In genomic region chr1:30808067-30808662, GRCh38 we compare ENCODE assay signal across 22 cellular contexts. TPM values are rescaled to one million over a fixed set of nuclear protein-coding genes. Genes with fewer than 3 reads are reported as not detected.
DNase-seq lines count a peak whose midpoint lies in the region; ATAC-seq and TF ChIP-seq lines count a peak whose summit lies in the region.
"Had no signal": no experiment of that assay in that cellular context is flagged by ENCODE, and none has a peak within 500 bp of the region (broad histone marks: within the 10 kb centered on the region; RNA-seq: fewer than 3 reads in every experiment).

No MANE protein-coding gene starts in this region.

- ATAC-seq in IMR-90 (ENCODE audit: low read depth) (no peak), GM18858 (IDR thresholded peaks at IDR 0.05; ENCODE audit: unreplicated experiment) (no peak)
- ATAC-seq: activated T-cell treated with anti-CD3 and anti-CD28 coated beads, Interleukin-2, amount 50 U/mL, for 72 hours; Panc1 had no signal

- dilution Hi-C loops in IMR-90 (cut with HindIII; ENCODE audit: low sequenced_read_pairs, unreplicated experiment) = loop anchor here (25.0 kb wide), 1 partner anchor 104 kb away; the partner anchor contains the start of gene SDC3

- H3K4ac ChIP-seq in IMR-90 (ENCODE audit: low read depth, low read length) (peak overlapping the region; percentile 97), mesenchymal stem cell (ENCODE audit: low read depth in 1 of 2, low read length in 2 of 2) (peak overlapping the region; percentile 54 to 73)

- TF ChIP-seq POLR2A in IMR-90 (IDR thresholded peaks at IDR 0.05; ENCODE audit: low read depth, low read length) (no peak), transverse colon (IDR thresholded peaks at IDR 0.05) (no peak), ovary (IDR thresholded peaks at IDR 0.05) (no peak)

- peak overlapping the region; percentile 89 to 95 for H2BK12ac ChIP-seq in mesenchymal stem cell (ENCODE audit: low read length in 2 of 2)

- TF ChIP-seq EP300 in transverse colon (IDR thresholded peaks at IDR 0.05; ENCODE audit: low read depth) = no peak
- TF ChIP-seq EP300 in ovary (IDR thresholded peaks at IDR 0.05) = no peak

- no CpG with 5 or more reads among the region's 3 CpGs for WGBS in IMR-90 (ENCODE audit: extremely low coverage in 2 of 2, insufficient read length in 1 of 2), 2 experiments
- 63% methylated on average over 3 of the region's 3 CpGs for WGBS in mesenchymal stem cell
- whole genome bisulfite sequencing in transverse colon (ENCODE audit: low coverage in 1 of 2), 2 donors = 79% methylated on average over 3 of the region's 3 CpGs; no CpG with 5 or more reads in 1 of the 2 donors
- WGBS in ovary, 3 donors = 90 to 93% (median 92%) methylated on average over 3 of the region's 3 CpGs

- no peak for TF ChIP-seq RAD21 in IMR-90 (IDR thresholded peaks at IDR 0.05; ENCODE audit: low read length)

- H4K91ac ChIP-seq in IMR-90 (ENCODE audit: insufficient read depth, low read depth, low read length) (peak overlapping the region; percentile 87), mesenchymal stem cell (ENCODE audit: low read length) (peak overlapping the region; percentile 46)

- no peaks in the 10 kb centered on the region for H3K27me3 ChIP-seq in IMR-90 (ENCODE audit: control insufficient read depth, insufficient read depth, low read length)
- no peaks in the 10 kb centered on the region for H3K27me3 ChIP-seq in adipocyte (replicated peaks; ENCODE audit: control insufficient read depth, insufficient read depth, low read length)
- peaks cover 0 to 18% of the 10 kb centered on the region in 2 experiments for H3K27me3 ChIP-seq in mesenchymal stem cell (ENCODE audit: control insufficient read depth in 1 of 2, insufficient read depth in 1 of 2, low read length in 2 of 2)
- peaks cover 19% of the 10 kb centered on the region for H3K27me3 ChIP-seq in transverse colon
- H3K27me3 ChIP-seq in ovary = no peaks in the 10 kb centered on the region
- H3K27me3 ChIP-seq: ascending aorta, testis had no signal

- H3K9ac ChIP-seq in IMR-90 (ENCODE audit: low read depth, low read length) = peak overlapping the region; percentile 6; the same call in 1 of the 2 replicates
- H3K9ac ChIP-seq in adipocyte (ENCODE audit: low read length) = peak overlapping the region; percentile 44
- H3K9ac ChIP-seq in mesenchymal stem cell (ENCODE audit: low read length) = no peak overlapping the region

- H4K8ac ChIP-seq in IMR-90 (ENCODE audit: low read depth in 2 of 2, low read length in 2 of 2) (peak overlapping the region; percentile 5 to 81; a peak in 3 of 4 replicates), mesenchymal stem cell (ENCODE audit: low read length) (peak overlapping the region; percentile 31)

- H2BK5ac ChIP-seq in IMR-90 (ENCODE audit: low read depth, low read length, poor library complexity, severe bottlenecking) (peak overlapping the region; percentile 88), mesenchymal stem cell (ENCODE audit: low read depth, low read length, poor library complexity, severe bottlenecking) (no peak overlapping the region)

- H2BK20ac ChIP-seq in IMR-90 (ENCODE audit: low read depth, low read length) = peak overlapping the region; percentile 98

- H2AK5ac ChIP-seq in IMR-90 (ENCODE audit: low read depth, low read length) (peak overlapping the region; percentile 80), mesenchymal stem cell (ENCODE audit: low read length, severe bottlenecking) (peak overlapping the region; percentile 87)

- H4K20me1 ChIP-seq in IMR-90 (ENCODE audit: insufficient read depth, low read length) = no peaks in the 10 kb centered on the region; the same call in 1 of the 2 replicates

- CTCF ChIA-PET in IMR-90 (lab: Yijun Ruan, JAX) (interaction anchor here (0.6 to 2.5 kb wide), 3 partner anchors 96 to 110 kb away, joined by 3 to 13 read pairs (median 3); no protein-coding TSS in a partner anchor), GM10248 (lab: Yijun Ruan, JAX) (interaction anchor here (0.8 to 15.9 kb wide), 12 partner anchors 15 to 427 kb away, joined by 3 to 245 read pairs (median 3); no protein-coding TSS in a partner anchor)

- H4K5ac ChIP-seq in IMR-90 (ENCODE audit: low read depth, low read length) = peak overlapping the region; percentile 53

- POLR2A ChIA-PET in IMR-90 (lab: Charles Lee; ENCODE audit: unreplicated experiment) (no interaction called here), GM10248 (lab: Yijun Ruan, JAX) (no interaction called here)

- no TSS peak for BruUV-seq in IMR-90 (replicated peaks; lab: Mats Ljungman, UMichigan)

- H3K4me2 ChIP-seq in IMR-90 (ENCODE audit: low read depth, low read length) = no peak overlapping the region
- H3K4me2 ChIP-seq in mesenchymal stem cell (ENCODE audit: low read length, poor library complexity, severe bottlenecking) = no peak overlapping the region

- in situ Hi-C loops in IMR-90 (cut with MboI; ENCODE audit: low sequenced_read_pairs) = no loop called here
- in situ Hi-C loops in transverse colon (cut with MboI; ENCODE audit: low pct_ligation_motif_present in 1 of 4, low pct_unique_long_range_greater_than_20kb in 1 of 4, low sequenced_read_pairs in 3 of 4) = no loop called here

- peak overlapping the region; percentile 76 for H2AFZ ChIP-seq in IMR-90 (replicated peaks; ENCODE audit: low read length, poor library complexity)
- H2AFZ ChIP-seq in mesenchymal stem cell (ENCODE audit: low read depth, low read length) = no peak overlapping the region

- H3K4me1 ChIP-seq in IMR-90 (ENCODE audit: control insufficient read depth, insufficient read depth, low read length) (peaks cover 29% of the 10 kb centered on the region), adipocyte (ENCODE audit: control insufficient read depth, insufficient read depth, low read length) (peaks cover 42% of the 10 kb centered on the region), mesenchymal stem cell (ENCODE audit: control insufficient read depth, insufficient read depth, low read depth, low read length) (peaks cover 33% of the 10 kb centered on the region), transverse colon (peaks cover 12 to 27% (median 20%) of the 10 kb centered on the region in 4 donors), ovary (ENCODE audit: insufficient read depth) (no peaks in the 10 kb centered on the region)

- no peaks in the 10 kb centered on the region for H3K36me3 ChIP-seq in IMR-90 (ENCODE audit: control insufficient read depth, insufficient read depth, low read length)
- no peaks in the 10 kb centered on the region for H3K36me3 ChIP-seq in adipocyte (ENCODE audit: control insufficient read depth, insufficient read depth, low read length, severe bottlenecking)
- H3K36me3 ChIP-seq in mesenchymal stem cell (ENCODE audit: control insufficient read depth in 1 of 2, insufficient read depth in 2 of 2, low read depth in 1 of 2, low read length in 2 of 2) = no peaks in the 10 kb centered on the region
- H3K36me3 ChIP-seq in transverse colon = no peaks in the 10 kb centered on the region
- no peaks in the 10 kb centered on the region for H3K36me3 ChIP-seq in ovary
- H3K36me3 ChIP-seq: ascending aorta, neutrophil had no signal

- H3K14ac ChIP-seq in IMR-90 (replicated peaks; ENCODE audit: low read depth, low read length) = peak overlapping the region; percentile 54
- H3K14ac ChIP-seq in mesenchymal stem cell (ENCODE audit: low read length in 2 of 2) = peak overlapping the region in 1 of 2 experiments; percentile 64

- DNase-seq in IMR-90 (no peak), adipocyte (ENCODE audit: low read depth) (no peak), mesenchymal stem cell (no peak), transverse colon (no peak), GM10248 (ENCODE audit: extremely low spot score) (no peak), ovary (no peak)
- DNase-seq: activated CD4-positive, alpha-beta T cell treated with anti-CD3 and anti-CD28 coated beads for 48 hours; activated naive CD4-positive, alpha-beta T cell treated with anti-CD3 and anti-CD28 coated beads, Interleukin-2, amount 50 U/mL, for 16 hours; activated T-cell treated with anti-CD3 and anti-CD28 coated beads, Interleukin-2, amount 50 U/mL, for 72 hours; CD8-positive, alpha-beta memory T cell; head of caudate nucleus; mammary epithelial cell; NCI-H524 treated with DMSO at 0.1 percent for 48 hours; stimulated activated CD4-positive, alpha-beta T cell treated with anti-CD3 and anti-CD28 coated beads, Interleukin-4, amount 100 ng/mL, for 24 hours had no signal

- no peaks in the 10 kb centered on the region for H3K9me3 ChIP-seq in IMR-90 (ENCODE audit: control insufficient read depth, insufficient read depth, low read length)
- H3K9me3 ChIP-seq in adipocyte (ENCODE audit: control insufficient read depth, low read length) = no peaks in the 10 kb centered on the region
- no peaks in the 10 kb centered on the region for H3K9me3 ChIP-seq in mesenchymal stem cell (ENCODE audit: control insufficient read depth, low read length)
- no peaks in the 10 kb centered on the region for H3K9me3 ChIP-seq in transverse colon
- H3K9me3 ChIP-seq in ovary = no peaks in the 10 kb centered on the region
- H3K9me3 ChIP-seq: ascending aorta, neutrophil, testis had no signal

- H2BK120ac ChIP-seq in IMR-90 (ENCODE audit: low read depth, low read length) = peak overlapping the region; percentile 91
- H2BK120ac ChIP-seq in mesenchymal stem cell (ENCODE audit: low read depth, low read length) = peak overlapping the region; percentile 39

- H3K79me1 ChIP-seq in IMR-90 (ENCODE audit: low read depth in 1 of 2, low read length in 2 of 2) (peaks cover 0 to 11% of the 10 kb centered on the region in 2 experiments; a peak in 1 of 4 replicates), mesenchymal stem cell (replicated peaks; ENCODE audit: low read length, poor library complexity, severe bottlenecking) (no peaks in the 10 kb centered on the region)

- peak overlapping the region; percentile 48; the same call in 1 of the 2 replicates for H3K56ac ChIP-seq in IMR-90 (ENCODE audit: extremely low read depth, insufficient read depth, low read length)

- peak overlapping the region; percentile 65 for H2AK9ac ChIP-seq in IMR-90 (replicated peaks; ENCODE audit: low read depth, low read length, poor library complexity)

- H3K4me3 ChIP-seq in IMR-90 (ENCODE audit: insufficient read depth, low read depth, low read length) (no peak overlapping the region), adipocyte (ENCODE audit: low read length) (peak overlapping the region; percentile 36), mesenchymal stem cell (ENCODE audit: insufficient read depth in 1 of 2, low read depth in 1 of 2, low read length in 2 of 2) (no peak overlapping the region), transverse colon (no peak overlapping the region), ovary (no peak overlapping the region)
- H3K4me3 ChIP-seq: ascending aorta, smooth muscle cell had no signal

- H3K27ac ChIP-seq in IMR-90 (ENCODE audit: insufficient read depth, low read length) (peak overlapping the region; percentile 81), mesenchymal stem cell (ENCODE audit: low read length, poor library complexity, severe bottlenecking) (no peak overlapping the region), transverse colon (peak overlapping the region; percentile 66 to 83 (median 78)), ovary (no peak overlapping the region)
- H3K27ac ChIP-seq: ascending aorta, epithelial cell of prostate, neutrophil, testis had no signal

- H3K23ac ChIP-seq in IMR-90 (ENCODE audit: low read depth, low read length) (peak overlapping the region; percentile 26), mesenchymal stem cell (ENCODE audit: low read length in 2 of 2) (no peak overlapping the region)

- TF ChIP-seq CTCF in IMR-90 (conservative IDR thresholded peaks at IDR 0.05; ENCODE audit: low read depth, low read length) (no peak), transverse colon (IDR thresholded peaks at IDR 0.05) (no peak), GM10248 (IDR thresholded peaks at IDR 0.05; ENCODE audit: control extremely low read depth, extremely low read depth, low read depth, missing control alignments) (no peak), ovary (IDR thresholded peaks at IDR 0.05) (no peak)

- H2BK15ac ChIP-seq in IMR-90 (ENCODE audit: low read depth, low read length) (peak overlapping the region; percentile 87; the same call in 2 of the 3 replicates), mesenchymal stem cell (ENCODE audit: low read depth, poor library complexity, severe bottlenecking) (peak overlapping the region; percentile 97)

- H3K9me1 ChIP-seq in IMR-90 (ENCODE audit: insufficient read depth, low read length) = peaks cover 32% of the 10 kb centered on the region

- intact Hi-C loops in IMR-90 (cut with micrococcal nuclease) = loop anchor here (2.0 to 10.0 kb wide), 2 partner anchors 51 to 527 kb away; no protein-coding TSS in a partner anchor
- intact Hi-C loops in transverse colon (cut with DNase I; ENCODE audit: low total_unique reads) = no loop called here
- intact Hi-C loops in ovary (cut with DNase I) = loop anchor here in 1 of 4 donors (10.0 kb wide), 1 partner anchor 617 kb away; no protein-coding TSS in a partner anchor

- peak overlapping the region; percentile 1 for H3K18ac ChIP-seq in IMR-90 (ENCODE audit: low read depth, low read length)
- H3K18ac ChIP-seq in mesenchymal stem cell (ENCODE audit: low read depth in 1 of 2, low read length in 2 of 2) = peak overlapping the region; percentile 61 to 76

RNA-seq across cellular contexts. Expression of gene LAPTM5, which starts 50.6 kb away (rescaled TPM):
- total RNA-seq in IMR-90 (2012; rRNA removed) (under 0.01 TPM in 1 of 2 replicates, not detected in the other), transverse colon (10 to 100 TPM in 3 of 4 donors, 1 to 10 TPM in 1; 5.2 to 66.6 (median 34.5) TPM), ovary (10 to 100 TPM; 15.3 to 57.3 (median 20.3) TPM)
- polyA plus RNA-seq in IMR-90 (2012; rRNA removed) (0.09 TPM in 2 replicates), ovary (100 to 1,000 TPM in 1 of 2 donors, 10 to 100 TPM in 1; 20.2 to 103 TPM)
- polyA plus RNA-seq in IMR-90 (2012; cell fraction: cytosol; rRNA removed) = 0.12 TPM in 1 of 2 replicates, not detected in the other
- 0.07 and 0.16 TPM in 2 replicates for polyA plus RNA-seq in IMR-90 (2012; cell fraction: nucleus; rRNA removed; ENCODE audit: low replicate concordance)
- 0.97 TPM for polyA plus RNA-seq in mesenchymal stem cell (2013, experiment 1 of 2)
- 0.95 TPM for polyA plus RNA-seq in mesenchymal stem cell (2013, experiment 2 of 2)
- total RNA-seq: G401 had no signal

Comparison
In these comparisons a context has a peak if more than half of its experiments do, and no peak if none do; other contexts are left out.
1. H3K27ac ChIP-seq: peak in IMR-90 (single experiment) and transverse colon (4 of 4); none in mesenchymal stem cell (single experiment) and ovary (0 of 2).